23 cellular contexts compared by ENCODE assay signal in genomic region chr15:42612367-42612912, GRCh38.
"Had no signal": no experiment of that assay in that cellular context is flagged by ENCODE, and none has a peak within 500 bp of the region (broad histone marks: within the 10 kb centered on the region; RNA-seq: fewer than 3 reads in every experiment).

No MANE protein-coding gene starts in this region.

- H3K27me3 Mint-ChIP-seq: effector memory CD8-positive, alpha-beta T cell; memory B cell had no signal

- H3K9me3 ChIP-seq: colonic mucosa, esophagus squamous epithelium, gastrocnemius medialis, heart right ventricle, left lung had no signal

- H3K27ac Mint-ChIP-seq: dendritic cell treated with granulocyte-macrophage colony-stimulating factor and Interleukin-4, amounts not matched to agents 40 ng/mL and 50 ng/mL, for 4 days; effector memory CD8-positive, alpha-beta T cell; endodermal cell; memory B cell had no signal

- H3K27ac ChIP-seq: colonic mucosa, epithelial cell of prostate, esophagus squamous epithelium, gastrocnemius medialis, heart right ventricle, left lung had no signal

- H3K9me3 Mint-ChIP-seq: dendritic cell treated with granulocyte-macrophage colony-stimulating factor and Interleukin-4, amounts not matched to agents 40 ng/mL and 50 ng/mL, for 4 days; effector memory CD8-positive, alpha-beta T cell; endodermal cell; memory B cell had no signal

- H3K36me3 ChIP-seq: colonic mucosa, esophagus squamous epithelium, gastrocnemius medialis, left lung had no signal

- H3K4me3 ChIP-seq: colonic mucosa, esophagus squamous epithelium, gastrocnemius medialis, heart right ventricle, left lung, lung had no signal

- ATAC-seq: effector memory CD8-positive, alpha-beta T cell; esophagus mucosa; gastrocnemius medialis; heart right ventricle; left cardiac atrium; left lung; left ventricle myocardium superior had no signal

- H3K4me1 ChIP-seq: colonic mucosa had no signal

- H3K36me3 Mint-ChIP-seq: memory B cell had no signal

- H3K27me3 ChIP-seq: colonic mucosa, esophagus squamous epithelium, gastrocnemius medialis, heart right ventricle, left lung had no signal

- H3K4me3 Mint-ChIP-seq: dendritic cell treated with granulocyte-macrophage colony-stimulating factor and Interleukin-4, amounts not matched to agents 40 ng/mL and 50 ng/mL, for 4 days; effector memory CD8-positive, alpha-beta T cell; endodermal cell; memory B cell had no signal

- DNase-seq: colonic mucosa; cortex of kidney; effector CD8-positive, alpha-beta T cell; effector memory CD8-positive, alpha-beta T cell; endodermal cell; esophagus squamous epithelium; foreskin fibroblast; foreskin melanocyte; gastrocnemius medialis; glutamatergic neuron; heart right ventricle; hippocampal formation; left cardiac atrium; left lung; left ventricle myocardium superior; mammary epithelial cell; mesendoderm; midbrain had no signal
